10 cellular contexts compared by ENCODE assay signal in genomic region chr12:53045646-53046045, GRCh38. TPM values are rescaled to one million over a fixed set of nuclear protein-coding genes. Genes with fewer than 3 reads are reported as not detected.
DNase-seq lines count a peak whose midpoint lies in the region; ATAC-seq and TF ChIP-seq lines count a peak whose summit lies in the region.
"Had no signal": no experiment of that assay in that cellular context is flagged by ENCODE, and none has a peak within 500 bp of the region (broad histone marks: within the 10 kb centered on the region; RNA-seq: fewer than 3 reads in every experiment).

No MANE protein-coding gene starts in this region.

- H3K4me3 ChIP-seq in heart left ventricle (peak overlapping the region in 11 of 12 donors; percentile 57 to 84 (median 77)), breast epithelium (peak overlapping the region; percentile 68 to 80 (median 70)), mesodermal cell (ENCODE audit: extremely low read depth, insufficient read depth, low read length, poor library complexity, severe bottlenecking) (peak overlapping the region; percentile 56)

- ATAC-seq in heart left ventricle = no peak
- ATAC-seq in left ventricle myocardium superior = no peak

- H3K36me3 ChIP-seq in heart left ventricle (peaks cover 0 to 23% (median 3%) of the 10 kb centered on the region in 9 donors), breast epithelium (no peaks in the 10 kb centered on the region), mesodermal cell (ENCODE audit: control insufficient read depth, insufficient read depth, low read length) (peaks cover 17% of the 10 kb centered on the region)

- no peaks in the 10 kb centered on the region for H3K27me3 ChIP-seq in heart left ventricle
- no peaks in the 10 kb centered on the region for H3K27me3 ChIP-seq in breast epithelium

- peak in 1 of 2 donors; percentile 52 for TF ChIP-seq POLR2A in heart left ventricle (IDR thresholded peaks at IDR 0.05)
- no peak for TF ChIP-seq POLR2A in breast epithelium (IDR thresholded peaks at IDR 0.05)

- 34 to 45% (median 37%) methylated on average over 5 of the region's 5 CpGs for WGBS in heart left ventricle, 4 donors
- no CpG with 5 or more reads among the region's 5 CpGs for WGBS in mesodermal cell (ENCODE audit: insufficient coverage in 2 of 2), 2 experiments

- H3K4me1 ChIP-seq in heart left ventricle (peaks cover 7 to 70% (median 53%) of the 10 kb centered on the region in 12 donors), breast epithelium (peaks cover 0 to 34% of the 10 kb centered on the region in 2 donors), mesodermal cell (ENCODE audit: control insufficient read depth, insufficient read depth, low read length, poor library complexity, severe bottlenecking) (peaks cover 53% of the 10 kb centered on the region)

- DNase-seq in heart left ventricle (peak in 3 of 5 donors; percentile 32 to 60 (median 37)), left ventricle myocardium superior (no peak), breast epithelium (ENCODE audit: low spot score in 2 of 2) (peak in 1 of 2 donors; percentile 43), ureter (ENCODE audit: low spot score) (peak; percentile 70), NCI-H69 (lab: John Stamatoyannopoulos, UW) (no peak), pons (ENCODE audit: low spot score) (no peak), H4 (ENCODE audit: low spot score) (no peak)
- DNase-seq: cortex of kidney, DMS53 had no signal

- no peaks in the 10 kb centered on the region for H3K9me3 ChIP-seq in heart left ventricle
- H3K9me3 ChIP-seq in breast epithelium = no peaks in the 10 kb centered on the region
- no peaks in the 10 kb centered on the region for H3K9me3 ChIP-seq in mesodermal cell (ENCODE audit: control insufficient read depth, low read length)

- intact Hi-C loops in heart left ventricle (cut with DNase I) = loop anchor here in 2 of 10 donors (5.0 kb wide), 2 partner anchors 38 to 52 kb away; partner anchors contain the start of genes EIF4B (in 1 of the 2) and IGFBP6 (in 1 of the 2)
- intact Hi-C loops in left ventricle myocardium superior (cut with micrococcal nuclease) = no loop called here
- intact Hi-C loops in breast epithelium (cut with DNase I; ENCODE audit: low total_unique reads) = no loop called here

- H3K27ac ChIP-seq in heart left ventricle = peak overlapping the region; percentile 96 to 100 (median 98)
- H3K27ac ChIP-seq in breast epithelium = peak overlapping the region; percentile 97 to 99
- H3K27ac ChIP-seq in mesodermal cell (ENCODE audit: low read depth, low read length, severe bottlenecking) = no peak overlapping the region

- TF ChIP-seq CTCF in heart left ventricle (IDR thresholded peaks at IDR 0.05) (no peak), breast epithelium (IDR thresholded peaks at IDR 0.05) (no peak)

RNA-seq across cellular contexts. Expression of gene TNS2, which starts 4.2 kb away (rescaled TPM):
- 100 to 1,000 TPM in 3 of 9 donors, 10 to 100 TPM in 6; 56.0 to 193 (median 88.4) TPM for total RNA-seq in heart left ventricle
- polyA plus RNA-seq in heart left ventricle = 100 to 1,000 TPM in 1 of 2 donors, 10 to 100 TPM in 1; 58.7 to 133 TPM
- total RNA-seq in left ventricle myocardium superior = 120 TPM
- 100 to 1,000 TPM in 2 of 3 donors, 10 to 100 TPM in 1; 65.4 to 228 (median 156) TPM for total RNA-seq in breast epithelium
- polyA plus RNA-seq in mesodermal cell (2013, experiment 1 of 2) = 30.9 TPM
- 19.3 TPM for polyA plus RNA-seq in mesodermal cell (2013, experiment 2 of 2)
- total RNA-seq in ureter = 198 TPM
- 18.3 and 20.2 TPM in 2 replicates for total RNA-seq in H4 (2014; rRNA removed; shearing (Covaris generic))

RNA-seq across cellular contexts. Expression of gene SPRYD3, which starts 33.5 kb away (rescaled TPM):
- total RNA-seq in heart left ventricle (10 to 100 TPM; 42.9 to 72.6 (median 48.5) TPM), left ventricle myocardium superior (39.8 TPM), breast epithelium (10 to 100 TPM; 31.8 to 45.8 (median 36.3) TPM), ureter (66.6 TPM)
- polyA plus RNA-seq in heart left ventricle = 10 to 100 TPM; 26.0 to 94.7 TPM
- 9.6 TPM for polyA plus RNA-seq in mesodermal cell (2013, experiment 1 of 2)
- 7.3 TPM for polyA plus RNA-seq in mesodermal cell (2013, experiment 2 of 2)
- 5.5 and 5.6 TPM in 2 replicates for total RNA-seq in H4 (2014; rRNA removed; shearing (Covaris generic))

RNA-seq across cellular contexts. Expression of gene EIF4B, which starts 39.4 kb away (rescaled TPM):
- total RNA-seq in heart left ventricle (100 to 1,000 TPM; 307 to 481 (median 348) TPM), left ventricle myocardium superior (513 TPM), breast epithelium (100 to 1,000 TPM; 600 to 759 (median 614) TPM), ureter (474 TPM)
- 100 to 1,000 TPM in 1 of 2 donors, 10 to 100 TPM in 1; 52.0 to 172 TPM for polyA plus RNA-seq in heart left ventricle
- polyA plus RNA-seq in mesodermal cell (2013, experiment 1 of 2) = 346 TPM
- 376 TPM for polyA plus RNA-seq in mesodermal cell (2013, experiment 2 of 2)
- 479 and 559 TPM in 2 replicates for total RNA-seq in H4 (2014; rRNA removed; shearing (Covaris generic))

RNA-seq across cellular contexts. Expression of gene IGFBP6, which starts 51.8 kb away (rescaled TPM):
- 100 to 1,000 TPM in 3 of 9 donors, 10 to 100 TPM in 6; 18.3 to 132 (median 42.6) TPM for total RNA-seq in heart left ventricle
- 10 to 100 TPM; 28.8 to 81.6 TPM for polyA plus RNA-seq in heart left ventricle
- 45.5 TPM for total RNA-seq in left ventricle myocardium superior
- total RNA-seq in breast epithelium = 100 to 1,000 TPM; 169 to 708 (median 284) TPM
- 26.4 TPM for polyA plus RNA-seq in mesodermal cell (2013, experiment 1 of 2)
- polyA plus RNA-seq in mesodermal cell (2013, experiment 2 of 2) = 25.5 TPM
- total RNA-seq in ureter = 133 TPM
- 265 and 375 TPM in 2 replicates for total RNA-seq in H4 (2014; rRNA removed; shearing (Covaris generic))

RNA-seq across cellular contexts. Expression of gene SOAT2, which starts 57.6 kb away (rescaled TPM):
- total RNA-seq in heart left ventricle (under 1 TPM in 2 of 9 donors, not detected in 7; 0.20 to 0.27 TPM), left ventricle myocardium superior (0.12 TPM), breast epithelium (under 1 TPM in 2 of 3 donors, not detected in 1; 0.16 to 0.33 TPM), ureter (0.18 TPM)
- not detected for polyA plus RNA-seq in heart left ventricle
- polyA plus RNA-seq in mesodermal cell (2013, experiment 1 of 2) = not detected
- polyA plus RNA-seq in mesodermal cell (2013, experiment 2 of 2) = not detected
- 0.06 TPM in 1 of 2 replicates, not detected in the other for total RNA-seq in H4 (2014; rRNA removed; shearing (Covaris generic))

Comparison
In these comparisons a context has a peak if more than half of its experiments do, and no peak if none do; other contexts are left out.
1. DNase-seq: peak in heart left ventricle (3 of 5) and ureter (single experiment); none in left ventricle myocardium superior (single experiment), NCI-H69 (single experiment), pons (single experiment) and H4 (single experiment).
2. Peak in every context shown above with its lines, with median percentiles within 50 percentile points of each other: H3K4me3 ChIP-seq.